In genomic region chr10:53699684-53700083, GRCh38 we compare ENCODE assay signal across 18 cellular contexts.
DNase-seq lines count a peak whose midpoint lies in the region; ATAC-seq, FAIRE-seq and TF ChIP-seq lines count a peak whose summit lies in the region.
"Had no signal": no experiment of that assay in that cellular context is flagged by ENCODE, and none has a peak within 500 bp of the region (broad histone marks: within the 10 kb centered on the region; RNA-seq: fewer than 3 reads in every experiment).

No MANE protein-coding gene starts in this region.

- no peaks in the 10 kb centered on the region for H3K27me3 ChIP-seq in H7 (ENCODE audit: control insufficient read depth, insufficient read depth, low read length)
- H3K27me3 ChIP-seq: BLaER1 treated with 17β-estradiol and CSF1 and Interleukin-3, amounts not matched to agents 10 nM and 100 nM had no signal

- DNase-seq in NCI-H69 (lab: John Stamatoyannopoulos, UW) (peak; percentile 1), H7 (no peak)
- DNase-seq: Calu3; CD8-positive, alpha-beta T cell; DMS53; DND-41; EL; HCEC 1CT; IMR-90 had no signal

- H3K4me3 ChIP-seq in H7 (ENCODE audit: insufficient read depth, low read depth, low read length) = no peak overlapping the region
- H3K4me3 ChIP-seq: BLaER1 treated with 17β-estradiol and CSF1 and Interleukin-3, amounts not matched to agents 10 nM and 100 nM; GM12878; K562 had no signal

- no peaks in the 10 kb centered on the region for H3K36me3 ChIP-seq in H7 (replicated peaks; ENCODE audit: control insufficient read depth, insufficient read depth, low read length)
- H3K36me3 ChIP-seq: BLaER1 treated with 17β-estradiol and CSF1 and Interleukin-3, amounts not matched to agents 10 nM and 100 nM had no signal

- ATAC-seq in SK-N-SH treated with all-trans-retinoic acid at 6 μM for 48 hours (no peak; the same call in 2 of the 3 replicates), HG03432 (IDR thresholded peaks at IDR 0.05; ENCODE audit: unreplicated experiment) (no peak), GM18505 (IDR thresholded peaks at IDR 0.05; ENCODE audit: unreplicated experiment) (no peak)
- ATAC-seq: CD8-positive, alpha-beta T cell; GM12878; K562 had no signal

- FAIRE-seq in endometrium (lab: Jason Lieb, UNC) = peak; percentile 93
- FAIRE-seq: GM12878, GM19239, HTR-8/SVneo, K562 had no signal

- no peak for TF ChIP-seq POLR2A in GM18505 (IDR thresholded peaks at IDR 0.05; ENCODE audit: borderline replicate concordance, extremely low read depth, insufficient read depth, insufficient read length)

TF ChIP-seq in SK-N-SH treated with all-trans-retinoic acid at 6 μM for 48 hours, 23 proteins besides CTCF, POLR2A, EP300 and RAD21:
- TF ChIP-seq SNAI2 (CRISPR knock-in tag; IDR thresholded peaks at IDR 0.05) = peak; percentile 93
- TF ChIP-seq PATZ1 (CRISPR knock-in tag; IDR thresholded peaks at IDR 0.05; ENCODE audit: borderline replicate concordance) = peak; percentile 91; the same call in 1 of the 2 replicates
- TF ChIP-seq TCF4 (CRISPR knock-in tag; IDR thresholded peaks at IDR 0.05; ENCODE audit: borderline replicate concordance) = peak; percentile 99
- TF ChIP-seq RARB (CRISPR knock-in tag; IDR thresholded peaks at IDR 0.05) = no peak
- TF ChIP-seq ZNF8 (CRISPR knock-in tag; IDR thresholded peaks at IDR 0.05) = peak; percentile 62
- 0 out of 2 replicates have a peak, but pooled peaks have one; percentile 14 for TF ChIP-seq BACH2 (CRISPR knock-in tag; IDR thresholded peaks at IDR 0.05; ENCODE audit: borderline replicate concordance)
- peak; percentile 82 for TF ChIP-seq ZFP3 (CRISPR knock-in tag; IDR thresholded peaks at IDR 0.05)
- peak; percentile 97 for TF ChIP-seq ESRRG (CRISPR knock-in tag; IDR thresholded peaks at IDR 0.05)
- no peak; the same call in 1 of the 2 replicates for TF ChIP-seq POU6F1 (CRISPR knock-in tag; IDR thresholded peaks at IDR 0.05; ENCODE audit: borderline replicate concordance, low read depth)
- no peak for TF ChIP-seq ARNTL (CRISPR knock-in tag; IDR thresholded peaks at IDR 0.05; ENCODE audit: borderline replicate concordance, low read depth)
- no peak for TF ChIP-seq OSR1 (CRISPR knock-in tag; IDR thresholded peaks at IDR 0.05)
- TF ChIP-seq TOX (CRISPR knock-in tag; IDR thresholded peaks at IDR 0.05; ENCODE audit: borderline replicate concordance) = no peak
- peak; percentile 95 for TF ChIP-seq CSRNP3 (CRISPR knock-in tag; IDR thresholded peaks at IDR 0.05)
- TF ChIP-seq ISL1 (CRISPR knock-in tag; IDR thresholded peaks at IDR 0.05) = peak; percentile 99
- TF ChIP-seq ZFP30 (CRISPR knock-in tag; IDR thresholded peaks at IDR 0.05) = no peak
- no peak for TF ChIP-seq PPARA (CRISPR knock-in tag; IDR thresholded peaks at IDR 0.05; ENCODE audit: borderline replicate concordance)
- no peak for TF ChIP-seq ZC3H10 (CRISPR knock-in tag; IDR thresholded peaks at IDR 0.05)
- TF ChIP-seq GLIS3 (CRISPR knock-in tag; IDR thresholded peaks at IDR 0.05) = peak; percentile 95
- TF ChIP-seq CSDC2 (CRISPR knock-in tag; IDR thresholded peaks at IDR 0.05) = no peak
- TF ChIP-seq ZNF565 (CRISPR knock-in tag; conservative IDR thresholded peaks at IDR 0.05; ENCODE audit: low read depth) = peak; percentile 83
- TF ChIP-seq TSHZ2 (CRISPR knock-in tag; IDR thresholded peaks at IDR 0.05) = peak; percentile 98
- peak; percentile 26; the same call in 1 of the 2 replicates for TF ChIP-seq ZNF70 (CRISPR knock-in tag; IDR thresholded peaks at IDR 0.05)
- peak; percentile 94 for TF ChIP-seq CREB5 (CRISPR knock-in tag; IDR thresholded peaks at IDR 0.05; ENCODE audit: low read depth)
